In genomic region chr11:47176328-47177228, GRCh38 we compare ENCODE assay signal across 8 cellular contexts. TPM values are rescaled to one million over a fixed set of nuclear protein-coding genes. Genes with fewer than 3 reads are reported as not detected.
DNase-seq lines count a peak whose midpoint lies in the region; ATAC-seq and TF ChIP-seq lines count a peak whose summit lies in the region.

Gene ARFGAP2 (minus strand): TSS chr11:47176879. CDS start chr11:47176853, 26 bp downstream.

- peak within 1 kb of the TSS; percentile 83 for H3K4me3 ChIP-seq in colonic mucosa

- no peaks in the 10 kb centered on the region for H3K9me3 Mint-ChIP-seq in activated CD4-positive, alpha-beta T cell treated with anti-CD3 and anti-CD28 coated beads, Interleukin-2, amount 10 ng/mL, durations not matched to agents 24 days and 14 days

- peaks cover 32% of the 10 kb centered on the region for H3K4me1 Mint-ChIP-seq in activated CD4-positive, alpha-beta T cell treated with anti-CD3 and anti-CD28 coated beads, Interleukin-2, amount 10 ng/mL, durations not matched to agents 24 days and 14 days

- peak within 1 kb of the TSS; percentile 83 for H3K27ac ChIP-seq in colonic mucosa

- intact Hi-C loops in activated CD4-positive, alpha-beta T cell treated with anti-CD3 and anti-CD28 coated beads, Interleukin-2, amount 10 ng/mL, durations not matched to agents 24 days and 14 days (cut with micrococcal nuclease), result loop anchor here (1.0 to 2.0 kb wide), 9 partner anchors 10 to 476 kb away; partner anchors contain the start of genes ACP2, ARHGAP1, CKAP5 and DDB2
- intact Hi-C loops in colonic mucosa (cut with DNase I), result loop anchor here (5.0 kb wide), 2 partner anchors 36 to 181 kb away; partner anchors contain the start of gene DDB2

- TF ChIP-seq CTCF in colonic mucosa (IDR thresholded peaks at IDR 0.05), result no peak

- H3K36me3 ChIP-seq in colonic mucosa, result peaks cover 4% of the 10 kb centered on the region

- peak within 1 kb of the TSS; percentile 99 for H3K27ac Mint-ChIP-seq in activated CD4-positive, alpha-beta T cell treated with anti-CD3 and anti-CD28 coated beads, Interleukin-2, amount 10 ng/mL, durations not matched to agents 24 days and 14 days

- DNase-seq in C1 segment of cervical spinal cord (lab: John Stamatoyannopoulos, UW), result peak; percentile 75 to 98 (median 96)
- peak; percentile 87 to 99 for DNase-seq in NCI-H526 (lab: John Stamatoyannopoulos, UW)
- peak; percentile 99 for DNase-seq in activated CD4-positive, alpha-beta T cell treated with anti-CD3 and anti-CD28 coated beads, Interleukin-2, amount 10 ng/mL, durations not matched to agents 24 days and 14 days
- DNase-seq in colonic mucosa, result peak; percentile 97
- peak; percentile 99 for DNase-seq in left kidney (ENCODE audit: low read depth, low spot score)
- peak; percentile 97 for DNase-seq in stimulated activated CD4-positive, alpha-beta T cell treated with anti-CD3 and anti-CD28 coated beads, Interleukin-1b, Interleukin-23, amount 100 ng/mL, for 48 hours

- H3K9me3 ChIP-seq in colonic mucosa, result no peaks in the 10 kb centered on the region

- ATAC-seq in GM19328 (IDR thresholded peaks at IDR 0.05; ENCODE audit: unreplicated experiment) (peak; percentile 92), HG03469 (IDR thresholded peaks at IDR 0.05; ENCODE audit: unreplicated experiment) (peak; percentile 72)

- H3K4me3 Mint-ChIP-seq in activated CD4-positive, alpha-beta T cell treated with anti-CD3 and anti-CD28 coated beads, Interleukin-2, amount 10 ng/mL, durations not matched to agents 24 days and 14 days, result peak within 1 kb of the TSS; percentile 92

- no peaks in the 10 kb centered on the region for H3K27me3 Mint-ChIP-seq in activated CD4-positive, alpha-beta T cell treated with anti-CD3 and anti-CD28 coated beads, Interleukin-2, amount 10 ng/mL, durations not matched to agents 24 days and 14 days

- peaks cover 20% of the 10 kb centered on the region for H3K36me3 Mint-ChIP-seq in activated CD4-positive, alpha-beta T cell treated with anti-CD3 and anti-CD28 coated beads, Interleukin-2, amount 10 ng/mL, durations not matched to agents 24 days and 14 days (ENCODE audit: low read depth)

- no peaks in the 10 kb centered on the region for H3K27me3 ChIP-seq in colonic mucosa

- H3K9ac ChIP-seq in colonic mucosa (ENCODE audit: low read depth in 2 of 2, low read length in 2 of 2), result peak within 1 kb of the TSS; percentile 88 to 94

- H3K4me1 ChIP-seq in colonic mucosa, result peaks cover 14% of the 10 kb centered on the region

RNA-seq across cellular contexts. Expression of gene ARFGAP2, which starts in this region (rescaled TPM):
- total RNA-seq in activated CD4-positive, alpha-beta T cell treated with anti-CD3 and anti-CD28 coated beads, Interleukin-2, amount 10 ng/mL, durations not matched to agents 24 days and 14 days, result 98.3 and 109 TPM in 2 replicates
- total RNA-seq in colonic mucosa, result 100 to 1,000 TPM in 1 of 2 donors, 10 to 100 TPM in 1; 64.6 to 109 TPM

Comparison
In these comparisons a context has a peak if more than half of its experiments do, and no peak if none do; other contexts are left out.
1. Peak in every context shown above with its lines: DNase-seq, ATAC-seq, H3K4me3 ChIP-seq and H3K27ac ChIP-seq.